In the genomic region with DNA sequence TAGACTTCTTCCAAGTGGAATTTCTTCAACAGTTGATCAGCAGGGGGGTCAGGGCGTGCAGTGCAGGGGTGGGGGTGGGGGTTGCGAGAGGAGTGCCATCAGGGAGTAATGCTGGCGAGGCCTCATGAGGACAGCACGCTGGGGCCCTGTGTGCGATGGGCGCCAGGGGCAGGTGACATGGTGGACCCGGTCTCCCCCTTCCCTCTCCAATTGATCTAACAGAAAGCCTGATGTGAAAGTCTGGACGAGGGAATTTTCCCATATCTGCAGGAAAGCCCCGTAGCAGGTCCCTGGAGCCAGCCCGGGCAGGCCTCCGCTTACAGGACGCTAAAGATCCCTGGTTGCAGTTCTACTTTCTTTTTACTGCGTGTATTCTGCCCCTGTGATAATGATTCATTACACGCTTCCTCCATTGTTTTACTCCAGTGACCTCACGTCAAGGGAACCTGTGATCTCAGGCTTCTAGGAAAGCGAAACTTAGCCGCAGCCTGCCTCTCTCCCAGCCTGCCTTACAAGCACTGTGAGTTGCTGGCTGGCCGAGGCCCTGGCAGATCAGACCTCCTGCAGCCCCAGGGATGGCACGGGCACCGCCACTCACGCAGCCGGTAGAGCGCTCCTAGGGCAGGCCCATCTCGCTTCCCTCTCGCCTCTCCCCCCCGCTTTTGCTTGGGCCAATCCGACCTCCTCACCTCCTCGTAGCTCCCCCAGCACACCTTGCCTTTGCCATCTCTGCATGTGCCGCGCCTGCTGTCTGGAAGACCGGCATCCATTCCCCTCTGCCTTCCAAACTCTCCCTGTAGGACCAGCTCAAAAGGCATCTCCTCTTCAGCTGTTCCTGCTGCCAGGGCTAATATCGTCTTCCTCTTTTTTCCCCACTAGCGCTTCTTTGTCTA, we compare ENCODE assay signal across 8 cellular contexts. TPM values are rescaled to one million over a fixed set of nuclear protein-coding genes. Genes with fewer than 3 reads are reported as not detected.
DNase-seq lines count a peak whose midpoint lies in the region; ATAC-seq, FAIRE-seq and TF ChIP-seq lines count a peak whose summit lies in the region.

No MANE protein-coding gene starts in this region.

- peak overlapping the region; percentile 82 for H3K27ac ChIP-seq in RWPE1
- H3K27ac ChIP-seq in rectal smooth muscle tissue (ENCODE audit: low read depth, low read length): peak overlapping the region; percentile 87

- CTCF ChIA-PET in RWPE1 (lab: Yijun Ruan, JAX): interaction anchor here (0.6 to 0.8 kb wide), 2 partner anchors 315 to 341 kb away, joined by 3 to 10 read pairs; a partner anchor contains a TSS
- CTCF ChIA-PET in activated naive CD4-positive, alpha-beta T cell treated with anti-CD3 and anti-CD28 coated beads, Interleukin-2, amount 10 ng/mL, durations not matched to agents 7 days and 5 days (lab: Charles Lee): no interaction called here

- ATAC-seq in GM19043 (IDR thresholded peaks at IDR 0.05; ENCODE audit: low read depth, unreplicated experiment) (peak; percentile 91), HG03342 (IDR thresholded peaks at IDR 0.05; ENCODE audit: unreplicated experiment) (peak; percentile 90), Right ventricle myocardium superior (ENCODE audit: poor library complexity) (peak; percentile 89)

- peaks cover 4% of the 10 kb centered on the region for H3K36me3 Mint-ChIP-seq in activated naive CD4-positive, alpha-beta T cell treated with anti-CD3 and anti-CD28 coated beads, Interleukin-2, amount 10 ng/mL, durations not matched to agents 7 days and 5 days

- H3K9me3 Mint-ChIP-seq in activated naive CD4-positive, alpha-beta T cell treated with anti-CD3 and anti-CD28 coated beads, Interleukin-2, amount 10 ng/mL, durations not matched to agents 7 days and 5 days: no peaks in the 10 kb centered on the region

- H3K9ac ChIP-seq in rectal smooth muscle tissue (ENCODE audit: low read length): peak overlapping the region; percentile 56

- DNase-seq in AG10803 (ENCODE audit: low read depth) (peak; percentile 76), RWPE1 (ENCODE audit: low spot score) (peak; percentile 79), Right ventricle myocardium superior (peak; percentile 79), urothelium cell line (ENCODE audit: low spot score) (peak; percentile 80)
- peak; percentile 93 for DNase-seq in activated naive CD4-positive, alpha-beta T cell treated with anti-CD3 and anti-CD28 coated beads, Interleukin-2, amount 10 ng/mL, durations not matched to agents 7 days and 5 days

- H3K27me3 Mint-ChIP-seq in activated naive CD4-positive, alpha-beta T cell treated with anti-CD3 and anti-CD28 coated beads, Interleukin-2, amount 10 ng/mL, durations not matched to agents 7 days and 5 days: peaks cover 19% of the 10 kb centered on the region

- peak overlapping the region; percentile 91 for H3K4me3 Mint-ChIP-seq in activated naive CD4-positive, alpha-beta T cell treated with anti-CD3 and anti-CD28 coated beads, Interleukin-2, amount 10 ng/mL, durations not matched to agents 7 days and 5 days

- H3K4me1 ChIP-seq in rectal smooth muscle tissue (ENCODE audit: control insufficient read depth, insufficient read depth, low read length): peaks cover 2% of the 10 kb centered on the region

- peaks cover 49% of the 10 kb centered on the region for H3K4me1 Mint-ChIP-seq in activated naive CD4-positive, alpha-beta T cell treated with anti-CD3 and anti-CD28 coated beads, Interleukin-2, amount 10 ng/mL, durations not matched to agents 7 days and 5 days

- no peaks in the 10 kb centered on the region for H3K36me3 ChIP-seq in rectal smooth muscle tissue (ENCODE audit: control insufficient read depth, insufficient read depth, low read length)

- H3K4me3 ChIP-seq in AG10803 (ENCODE audit: low read length) (peak overlapping the region; percentile 57), rectal smooth muscle tissue (ENCODE audit: low read length) (peak overlapping the region; percentile 72)

- peak overlapping the region; percentile 97 for H3K27ac Mint-ChIP-seq in activated naive CD4-positive, alpha-beta T cell treated with anti-CD3 and anti-CD28 coated beads, Interleukin-2, amount 10 ng/mL, durations not matched to agents 7 days and 5 days

- H3K27me3 ChIP-seq in rectal smooth muscle tissue (ENCODE audit: control insufficient read depth, insufficient read depth, low read length): no peaks in the 10 kb centered on the region

- peak; percentile 82 for FAIRE-seq in urothelium cell line (lab: Jason Lieb, UNC)

- POLR2A ChIA-PET in RWPE1 (lab: Yijun Ruan, JAX; ENCODE audit: low non-redundant PET): no interaction called here

- no peak for TF ChIP-seq CTCF in AG10803 (conservative IDR thresholded peaks at IDR 0.05; ENCODE audit: low read length)
- no peak for TF ChIP-seq CTCF in RWPE1 (conservative IDR thresholded peaks at IDR 0.05; ENCODE audit: low read depth)

- intact Hi-C loops in Right ventricle myocardium superior (cut with DNase I): no loop called here

RNA-seq across cellular contexts. Expression of a gene that starts 19.2 kb away (rescaled TPM):
- not detected for total RNA-seq in Right ventricle myocardium superior

RNA-seq across cellular contexts. Expression of a gene that starts 50.6 kb away (rescaled TPM):
- 9.4 TPM for total RNA-seq in Right ventricle myocardium superior

Comparison
In these comparisons a context has a peak if more than half of its experiments do, and no peak if none do; other contexts are left out.
1. Peak in every context shown above with its lines: DNase-seq, ATAC-seq, H3K4me3 ChIP-seq and H3K27ac ChIP-seq.